17 cellular contexts compared by ENCODE assay signal in the genomic region with DNA sequence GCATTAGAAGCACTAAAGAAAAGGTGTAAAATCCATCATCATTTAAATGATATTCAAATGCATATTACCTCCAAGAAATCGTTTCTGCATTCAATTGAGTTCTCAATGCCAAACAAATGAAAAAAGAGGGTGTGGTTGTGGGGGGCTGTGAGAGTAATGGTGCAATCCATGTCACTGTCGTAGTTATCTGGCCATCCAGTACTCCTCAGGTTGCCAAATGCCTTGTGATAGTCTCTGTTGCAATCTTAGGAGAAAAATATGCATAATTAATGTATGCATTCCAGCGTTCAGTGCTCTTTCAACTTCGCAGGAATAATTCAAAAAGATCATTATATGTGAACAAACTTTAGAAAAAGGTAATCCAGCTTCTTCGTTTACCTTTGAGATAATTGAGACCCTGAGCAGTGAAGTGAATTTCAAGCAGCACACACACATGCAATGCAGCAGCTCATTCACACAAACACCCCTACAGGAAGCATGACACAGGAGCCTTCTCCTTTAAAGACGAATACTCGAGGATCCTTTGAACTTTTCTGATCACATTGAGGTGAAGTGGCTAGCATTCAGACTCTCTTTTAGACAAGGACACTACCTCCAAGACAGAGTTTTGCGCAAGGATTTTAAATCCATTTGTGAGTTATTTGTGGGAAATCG.
"Had no signal": no experiment of that assay in that cellular context is flagged by ENCODE, and none has a peak within 500 bp of the region (broad histone marks: within the 10 kb centered on the region; RNA-seq: fewer than 3 reads in every experiment).

No MANE protein-coding gene starts in this region.

- DNase-seq: activated CD8-positive, alpha-beta T cell treated with anti-CD3 and anti-CD28 coated beads for 36 hours; activated naive CD4-positive, alpha-beta T cell; effector memory CD4-positive, alpha-beta T cell; hypothalamus; immature natural killer cell; left cardiac atrium; lower lobe of right lung; naive thymus-derived CD4-positive, alpha-beta T cell; nucleus accumbens; right cardiac atrium; small intestine; tibial artery had no signal

- H3K27ac Mint-ChIP-seq: progenitor cell of endocrine pancreas had no signal

- ATAC-seq: activated CD8-positive, alpha-beta T cell treated with anti-CD3 and anti-CD28 coated beads for 36 hours; left cardiac atrium; lower lobe of right lung; naive thymus-derived CD4-positive, alpha-beta T cell; right cardiac atrium had no signal

- H3K9me3 ChIP-seq: lower lobe of right lung, tibial artery, vagina had no signal

- H3K36me3 Mint-ChIP-seq: immature natural killer cell; naive thymus-derived CD4-positive, alpha-beta T cell had no signal

- H3K9me3 Mint-ChIP-seq: activated CD8-positive, alpha-beta T cell treated with anti-CD3 and anti-CD28 coated beads for 36 hours; activated T-helper 1 cell treated with anti-CD3 and anti-CD28 coated beads, Interleukin-12 subunit alpha, Interleukin-12 subunit beta, Interleukin-2, Interleukin-4 antibody, amounts not matched to agents 30 ng/mL and 10 ng/mL and 1 ng/mL, durations not matched to agents 14 hours and 24 hours and 36 hours; immature natural killer cell; naive thymus-derived CD4-positive, alpha-beta T cell had no signal

- H3K27me3 ChIP-seq: tibial artery, vagina had no signal

- H3K27ac ChIP-seq: cardiac muscle cell, coronary artery, lower lobe of right lung, tibial artery, vagina had no signal

- H3K4me1 ChIP-seq: lower lobe of right lung, tibial artery, vagina had no signal

- H3K27me3 Mint-ChIP-seq: activated CD8-positive, alpha-beta T cell treated with anti-CD3 and anti-CD28 coated beads for 36 hours; naive thymus-derived CD4-positive, alpha-beta T cell had no signal

- H3K4me3 ChIP-seq: cardiac muscle cell, coronary artery, lower lobe of right lung, tibial artery, vagina had no signal

- H3K36me3 ChIP-seq: cardiac muscle cell, lower lobe of right lung, tibial artery, vagina had no signal

- H3K4me3 Mint-ChIP-seq: activated CD8-positive, alpha-beta T cell treated with anti-CD3 and anti-CD28 coated beads for 36 hours; immature natural killer cell had no signal
